In genomic region chr1:243246916-243247315, GRCh38 we compare ENCODE assay signal across 10 cellular contexts. TPM values are rescaled to one million over a fixed set of nuclear protein-coding genes. Genes with fewer than 3 reads are reported as not detected.
DNase-seq lines count a peak whose midpoint lies in the region; ATAC-seq and TF ChIP-seq lines count a peak whose summit lies in the region.
"Had no signal": no experiment of that assay in that cellular context is flagged by ENCODE, and none has a peak within 500 bp of the region (broad histone marks: within the 10 kb centered on the region; RNA-seq: fewer than 3 reads in every experiment).

No MANE protein-coding gene starts in this region.

- H3K27ac ChIP-seq in heart right ventricle (peak overlapping the region in 3 of 10 donors; percentile 16 to 69 (median 41)), aorta (ENCODE audit: low read depth in 1 of 2, low read length in 2 of 2) (no peak overlapping the region)
- H3K27ac ChIP-seq: VCaP had no signal

- ATAC-seq in heart right ventricle (peak in 5 of 8 donors; percentile 18 to 49 (median 46)), Right ventricle myocardium inferior (no peak), SK-N-SH treated with all-trans-retinoic acid at 6 μM for 48 hours (peak; percentile 7; the same call in 1 of the 3 replicates), left ventricle myocardium superior (peak; percentile 53), aorta (ENCODE audit: low FRiP score) (peak; percentile 66)
- ATAC-seq in activated CD8-positive, alpha-beta memory T cell treated with anti-CD3 and anti-CD28 coated beads, Interleukin-2, amount 10 ng/mL, durations not matched to agents 7 days and 5 days: no peak

- no peak overlapping the region for H3K27ac Mint-ChIP-seq in activated CD8-positive, alpha-beta memory T cell treated with anti-CD3 and anti-CD28 coated beads, Interleukin-2, amount 10 ng/mL, durations not matched to agents 7 days and 5 days
- H3K27ac Mint-ChIP-seq in immature natural killer cell: no peak overlapping the region

- H3K4me1 Mint-ChIP-seq in activated CD8-positive, alpha-beta memory T cell treated with anti-CD3 and anti-CD28 coated beads, Interleukin-2, amount 10 ng/mL, durations not matched to agents 7 days and 5 days: no peaks in the 10 kb centered on the region
- peaks cover 0 to 5% of the 10 kb centered on the region in 2 donors for H3K4me1 Mint-ChIP-seq in immature natural killer cell

- peaks cover 2% of the 10 kb centered on the region for H3K9me3 Mint-ChIP-seq in activated CD8-positive, alpha-beta memory T cell treated with anti-CD3 and anti-CD28 coated beads, Interleukin-2, amount 10 ng/mL, durations not matched to agents 7 days and 5 days (ENCODE audit: low read depth)
- no peaks in the 10 kb centered on the region for H3K9me3 Mint-ChIP-seq in immature natural killer cell

- H3K9me3 ChIP-seq in heart right ventricle (no peaks in the 10 kb centered on the region), aorta (ENCODE audit: control insufficient read depth, low read length) (no peaks in the 10 kb centered on the region)

- CTCF ChIA-PET in activated CD8-positive, alpha-beta memory T cell treated with anti-CD3 and anti-CD28 coated beads, Interleukin-2, amount 10 ng/mL, durations not matched to agents 7 days and 5 days (lab: Charles Lee): interaction anchor here (1.3 kb wide), 1 partner anchor 8 kb away, joined by 4 read pairs; the partner anchor contains the start of genes CEP170 and SDCCAG8

- H3K36me3 ChIP-seq in heart right ventricle: peaks cover 0 to 5% (median 0%) of the 10 kb centered on the region in 9 donors
- H3K36me3 ChIP-seq in aorta (ENCODE audit: control insufficient read depth in 1 of 2, insufficient read depth in 2 of 2, low read length in 1 of 2): no peaks in the 10 kb centered on the region

- no peak overlapping the region for H3K4me3 Mint-ChIP-seq in activated CD8-positive, alpha-beta memory T cell treated with anti-CD3 and anti-CD28 coated beads, Interleukin-2, amount 10 ng/mL, durations not matched to agents 7 days and 5 days
- no peak overlapping the region for H3K4me3 Mint-ChIP-seq in immature natural killer cell

- DNase-seq in heart right ventricle (no peak), Right ventricle myocardium inferior (ENCODE audit: missing footprints) (no peak), left ventricle myocardium superior (no peak), aorta (no peak), immature natural killer cell (no peak)
- DNase-seq in activated CD8-positive, alpha-beta memory T cell treated with anti-CD3 and anti-CD28 coated beads, Interleukin-2, amount 10 ng/mL, durations not matched to agents 7 days and 5 days: no peak
- no peak for DNase-seq in stimulated activated CD4-positive, alpha-beta T cell treated with anti-CD3 and anti-CD28 coated beads, Interleukin-4, amount 100 ng/mL, for 4 hours
- DNase-seq: retina had no signal

- H3K4me3 ChIP-seq in heart right ventricle: no peak overlapping the region
- no peak overlapping the region for H3K4me3 ChIP-seq in aorta (ENCODE audit: low read length in 2 of 2)

- no peaks in the 10 kb centered on the region for H3K27me3 Mint-ChIP-seq in activated CD8-positive, alpha-beta memory T cell treated with anti-CD3 and anti-CD28 coated beads, Interleukin-2, amount 10 ng/mL, durations not matched to agents 7 days and 5 days
- H3K27me3 Mint-ChIP-seq in immature natural killer cell (ENCODE audit: low read depth in 3 of 3): no peaks in the 10 kb centered on the region

- H3K27me3 ChIP-seq in heart right ventricle (no peaks in the 10 kb centered on the region), aorta (ENCODE audit: control insufficient read depth in 1 of 2, insufficient read depth in 2 of 2, low read length in 1 of 2) (no peaks in the 10 kb centered on the region)

- intact Hi-C loops in heart right ventricle (cut with DNase I): no loop called here
- intact Hi-C loops in Right ventricle myocardium inferior (cut with DNase I): no loop called here
- intact Hi-C loops in left ventricle myocardium superior (cut with micrococcal nuclease): no loop called here
- intact Hi-C loops in aorta (cut with DNase I): no loop called here

- H3K4me1 ChIP-seq in heart right ventricle: peaks cover 3 to 85% (median 54%) of the 10 kb centered on the region in 9 donors
- H3K4me1 ChIP-seq in aorta (ENCODE audit: control insufficient read depth in 1 of 2, insufficient read depth in 2 of 2, low read length in 2 of 2): peaks cover 3 to 5% of the 10 kb centered on the region in 2 donors

- no peak for TF ChIP-seq CTCF in heart right ventricle (IDR thresholded peaks at IDR 0.05)

- WGBS in heart right ventricle, 2 donors: 89 to 91% methylated on average over 1 of the region's 1 CpG
- 85 to 90% methylated on average over 1 of the region's 1 CpG for WGBS in aorta, 2 donors

- H3K36me3 Mint-ChIP-seq in activated CD8-positive, alpha-beta memory T cell treated with anti-CD3 and anti-CD28 coated beads, Interleukin-2, amount 10 ng/mL, durations not matched to agents 7 days and 5 days: peaks cover 16% of the 10 kb centered on the region
- H3K36me3 Mint-ChIP-seq in immature natural killer cell: no peaks in the 10 kb centered on the region

TF ChIP-seq in SK-N-SH treated with all-trans-retinoic acid at 6 μM for 48 hours, 23 proteins besides CTCF, POLR2A, EP300 and RAD21 (continues in another document):
- TF ChIP-seq PPARA (CRISPR knock-in tag; IDR thresholded peaks at IDR 0.05; ENCODE audit: borderline replicate concordance) (no peak), CSRNP3 (CRISPR knock-in tag; IDR thresholded peaks at IDR 0.05) (no peak), ZFP3 (CRISPR knock-in tag; IDR thresholded peaks at IDR 0.05) (no peak), GLIS3 (CRISPR knock-in tag; IDR thresholded peaks at IDR 0.05) (no peak), CSDC2 (CRISPR knock-in tag; IDR thresholded peaks at IDR 0.05) (no peak), OSR1 (CRISPR knock-in tag; IDR thresholded peaks at IDR 0.05) (no peak), TCF4 (CRISPR knock-in tag; IDR thresholded peaks at IDR 0.05; ENCODE audit: borderline replicate concordance) (no peak)
- TF ChIP-seq, protein P1, sequence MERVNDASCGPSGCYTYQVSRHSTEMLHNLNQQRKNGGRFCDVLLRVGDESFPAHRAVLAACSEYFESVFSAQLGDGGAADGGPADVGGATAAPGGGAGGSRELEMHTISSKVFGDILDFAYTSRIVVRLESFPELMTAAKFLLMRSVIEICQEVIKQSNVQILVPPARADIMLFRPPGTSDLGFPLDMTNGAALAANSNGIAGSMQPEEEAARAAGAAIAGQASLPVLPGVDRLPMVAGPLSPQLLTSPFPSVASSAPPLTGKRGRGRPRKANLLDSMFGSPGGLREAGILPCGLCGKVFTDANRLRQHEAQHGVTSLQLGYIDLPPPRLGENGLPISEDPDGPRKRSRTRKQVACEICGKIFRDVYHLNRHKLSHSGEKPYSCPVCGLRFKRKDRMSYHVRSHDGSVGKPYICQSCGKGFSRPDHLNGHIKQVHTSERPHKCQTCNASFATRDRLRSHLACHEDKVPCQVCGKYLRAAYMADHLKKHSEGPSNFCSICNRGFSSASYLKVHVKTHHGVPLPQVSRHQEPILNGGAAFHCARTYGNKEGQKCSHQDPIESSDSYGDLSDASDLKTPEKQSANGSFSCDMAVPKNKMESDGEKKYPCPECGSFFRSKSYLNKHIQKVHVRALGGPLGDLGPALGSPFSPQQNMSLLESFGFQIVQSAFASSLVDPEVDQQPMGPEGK (CRISPR knock-in tag; IDR thresholded peaks at IDR 0.05; ENCODE audit: borderline replicate concordance): no peak

RNA-seq across cellular contexts. Expression of gene CEP170, which starts 8.2 kb away (rescaled TPM):
- total RNA-seq in heart right ventricle (10 to 100 TPM; 37.2 to 75.5 (median 56.0) TPM), Right ventricle myocardium inferior (44.7 TPM), left ventricle myocardium superior (36.4 TPM), aorta (100 to 1,000 TPM in 1 of 2 donors, 10 to 100 TPM in 1; 63.5 to 120 TPM)
- polyA plus RNA-seq in heart right ventricle (10 to 100 TPM in 1 of 2 donors, 1 to 10 TPM in 1; 7.3 to 35.4 TPM), aorta (10 to 100 TPM; 12.9 to 13.7 TPM), immature natural killer cell (1 to 10 TPM; 2.8 to 8.0 (median 2.8) TPM)
- 10 to 100 TPM; 24.9 to 39.3 TPM for total RNA-seq in activated CD8-positive, alpha-beta memory T cell treated with anti-CD3 and anti-CD28 coated beads, Interleukin-2, amount 10 ng/mL, durations not matched to agents 7 days and 5 days

RNA-seq across cellular contexts. Expression of gene SDCCAG8, which starts 8.9 kb away (rescaled TPM):
- total RNA-seq in heart right ventricle: 10 to 100 TPM; 17.0 to 37.1 (median 29.1) TPM
- polyA plus RNA-seq in heart right ventricle: 10 to 100 TPM in 1 of 2 donors, 1 to 10 TPM in 1; 7.7 to 20.3 TPM
- total RNA-seq in Right ventricle myocardium inferior: 18.3 TPM
- total RNA-seq in left ventricle myocardium superior: 21.1 TPM
- total RNA-seq in aorta: 10 to 100 TPM; 39.4 to 93.4 TPM
- 10 to 100 TPM; 23.2 to 24.9 TPM for polyA plus RNA-seq in aorta
- 10 to 100 TPM; 14.9 to 27.1 TPM for total RNA-seq in activated CD8-positive, alpha-beta memory T cell treated with anti-CD3 and anti-CD28 coated beads, Interleukin-2, amount 10 ng/mL, durations not matched to agents 7 days and 5 days
- 10 to 100 TPM; 11.9 to 20.3 (median 14.0) TPM for polyA plus RNA-seq in immature natural killer cell

Comparison
In these comparisons a context has a peak if more than half of its experiments do, and no peak if none do; other contexts are left out.
1. ATAC-seq: peak in heart right ventricle (5 of 8), SK-N-SH treated with all-trans-retinoic acid at 6 μM for 48 hours (single experiment), left ventricle myocardium superior (single experiment) and aorta (single experiment); none in Right ventricle myocardium inferior (single experiment) and activated CD8-positive, alpha-beta memory T cell treated with anti-CD3 and anti-CD28 coated beads, Interleukin-2, amount 10 ng/mL, durations not matched to agents 7 days and 5 days (single experiment).